Comparison of ENCODE assay signal across 13 cellular contexts in the genomic region with DNA sequence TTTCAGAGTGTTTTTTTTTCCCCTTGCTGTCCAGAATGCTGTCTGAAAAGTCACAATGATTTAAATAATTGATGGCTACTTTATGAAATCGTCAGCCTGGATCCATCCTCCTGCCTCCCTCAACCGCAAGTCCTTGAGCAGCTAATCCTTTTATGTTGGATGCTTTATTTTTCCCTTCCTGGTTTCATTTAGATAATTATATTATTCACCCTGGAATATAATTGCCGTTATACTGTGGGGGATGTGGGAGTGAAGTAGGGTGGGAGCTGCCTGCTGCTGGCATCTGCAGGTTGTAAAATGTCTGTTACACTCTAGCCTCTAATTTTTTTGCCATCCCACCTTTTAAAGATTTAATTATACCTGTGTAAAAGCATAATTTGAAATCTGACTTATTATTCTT.
DNase-seq lines count a peak whose midpoint lies in the region; ATAC-seq and TF ChIP-seq lines count a peak whose summit lies in the region.
"Had no signal": no experiment of that assay in that cellular context is flagged by ENCODE, and none has a peak within 500 bp of the region (broad histone marks: within the 10 kb centered on the region; RNA-seq: fewer than 3 reads in every experiment).

No MANE protein-coding gene starts in this region.

- peaks cover 5% of the 10 kb centered on the region for H3K9me3 Mint-ChIP-seq in glutamatergic neuron (ENCODE audit: unreplicated experiment)

- POLR2A ChIA-PET in OCI-LY7 (lab: Charles Lee) = interaction anchor here (0.7 kb wide), 1 partner anchor 253 kb away, joined by 3 read pairs; no protein-coding TSS in a partner anchor

- no peaks in the 10 kb centered on the region for H3K9me3 ChIP-seq in OCI-LY7 (ENCODE audit: low read length)

- no peak for ATAC-seq in left lobe of liver

- H3K27ac Mint-ChIP-seq in glutamatergic neuron (ENCODE audit: unreplicated experiment) = peak overlapping the region; percentile 52

- H2AFZ ChIP-seq in OCI-LY7 (ENCODE audit: low read length) = no peak overlapping the region

- peaks cover 4% of the 10 kb centered on the region for H3K36me3 Mint-ChIP-seq in glutamatergic neuron (ENCODE audit: unreplicated experiment)

- peaks cover 5% of the 10 kb centered on the region for H3K4me1 Mint-ChIP-seq in glutamatergic neuron (ENCODE audit: low read depth, unreplicated experiment)

- no peak for TF ChIP-seq CTCF in glutamatergic neuron (IDR thresholded peaks at IDR 0.05; ENCODE audit: partially characterized antibody, unreplicated experiment)
- no peak for TF ChIP-seq CTCF in OCI-LY7 (conservative IDR thresholded peaks at IDR 0.05; ENCODE audit: low read length)

- H3K79me2 ChIP-seq in OCI-LY7 (ENCODE audit: insufficient read depth, low read depth, low read length) = no peaks in the 10 kb centered on the region

- no peaks in the 10 kb centered on the region for H3K4me1 ChIP-seq in OCI-LY7 (ENCODE audit: insufficient read depth, low read length, poor library complexity, severe bottlenecking)
- H3K4me1 ChIP-seq: BLaER1 had no signal

- intact Hi-C loops in OCI-LY7 (cut with micrococcal nuclease; ENCODE audit: unreplicated experiment) = no loop called here

- H3K4me2 ChIP-seq in OCI-LY7 (ENCODE audit: low read length) = no peak overlapping the region
- H3K4me2 ChIP-seq: BLaER1, KMS-11 had no signal

- H3K27me3 Mint-ChIP-seq in glutamatergic neuron (ENCODE audit: unreplicated experiment) = no peaks in the 10 kb centered on the region

- no peaks in the 10 kb centered on the region for H3K9me2 ChIP-seq in OCI-LY7 (ENCODE audit: insufficient read depth, low read length)

- CTCF ChIA-PET in OCI-LY7 (lab: Charles Lee; ENCODE audit: unreplicated experiment) = no interaction called here

- H3K27ac ChIP-seq in OCI-LY7 (ENCODE audit: low read depth, low read length, poor library complexity, severe bottlenecking) = no peak overlapping the region
- H3K27ac ChIP-seq: BLaER1, KMS-11 had no signal

- H3K4me3 Mint-ChIP-seq in glutamatergic neuron (ENCODE audit: unreplicated experiment) = peak overlapping the region; percentile 5

- DNase-seq in NCI-H1092 (lab: John Stamatoyannopoulos, UW) (peak; percentile 10), NCI-H2081 treated with DMSO at 0.1 percent for 48 hours (lab: John Stamatoyannopoulos, UW) (peak; percentile 12), NCI-H82 treated with DMSO at 0.1 percent for 48 hours (lab: John Stamatoyannopoulos, UW; ENCODE audit: unreplicated experiment) (peak; percentile 71), glutamatergic neuron (no peak), AG20443 (ENCODE audit: low spot score) (no peak), OCI-LY7 (ENCODE audit: low spot score) (no peak), SHP77 (lab: John Stamatoyannopoulos, UW) (no peak), left lobe of liver (ENCODE audit: low spot score) (no peak)
- DNase-seq: NCI-H146, NCI-H524 treated with DMSO at 0.1 percent for 48 hours, T-helper 9 cell had no signal

- no peak overlapping the region for H3K4me3 ChIP-seq in OCI-LY7 (ENCODE audit: low read depth, low read length, poor library complexity, severe bottlenecking)
- H3K4me3 ChIP-seq: BLaER1 had no signal

- BruUV-seq in OCI-LY7 (replicated peaks; lab: Mats Ljungman, UMichigan) = no TSS peak

- H3K36me3 ChIP-seq in OCI-LY7 (ENCODE audit: insufficient read depth, low read length) = no peaks in the 10 kb centered on the region

- no peaks in the 10 kb centered on the region for H4K20me1 ChIP-seq in OCI-LY7 (ENCODE audit: insufficient read depth, low read length)
- H4K20me1 ChIP-seq: BLaER1 had no signal

Comparison
In these comparisons a context has a peak if more than half of its experiments do, and no peak if none do; other contexts are left out.
1. DNase-seq: peak in NCI-H1092 (single experiment), NCI-H2081 treated with DMSO at 0.1 percent for 48 hours (single experiment) and NCI-H82 treated with DMSO at 0.1 percent for 48 hours (single experiment); none in glutamatergic neuron (single experiment), AG20443 (single experiment), OCI-LY7 (single experiment), SHP77 (0 of 2) and left lobe of liver (single experiment).